ENCODE assay signal across 1 cellular context in the genomic region with DNA sequence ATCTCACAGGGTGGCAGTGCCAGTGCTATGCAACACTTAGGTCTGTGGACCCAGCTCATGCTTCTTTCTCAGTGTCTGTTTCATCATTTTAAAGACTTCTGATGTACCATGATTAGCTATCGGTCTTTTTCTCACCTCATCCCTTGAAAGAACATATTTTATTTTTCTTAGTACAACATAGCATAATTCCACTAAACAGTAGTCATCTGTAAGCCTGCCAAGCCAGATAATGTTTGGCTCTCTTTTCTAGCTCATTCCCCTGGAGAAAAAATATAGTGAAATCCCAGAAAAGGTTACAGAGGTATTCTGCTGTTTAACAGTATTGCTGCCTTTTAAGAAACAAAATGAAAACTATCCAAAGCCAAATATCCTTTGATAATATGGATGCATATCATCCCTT.
TF ChIP-seq lines count a peak whose summit lies in the region.

No MANE protein-coding gene starts in this region.

TF ChIP-seq in H1, 55 proteins besides CTCF, POLR2A, EP300 and RAD21 (continued from another document):
- TF ChIP-seq, protein P1, sequence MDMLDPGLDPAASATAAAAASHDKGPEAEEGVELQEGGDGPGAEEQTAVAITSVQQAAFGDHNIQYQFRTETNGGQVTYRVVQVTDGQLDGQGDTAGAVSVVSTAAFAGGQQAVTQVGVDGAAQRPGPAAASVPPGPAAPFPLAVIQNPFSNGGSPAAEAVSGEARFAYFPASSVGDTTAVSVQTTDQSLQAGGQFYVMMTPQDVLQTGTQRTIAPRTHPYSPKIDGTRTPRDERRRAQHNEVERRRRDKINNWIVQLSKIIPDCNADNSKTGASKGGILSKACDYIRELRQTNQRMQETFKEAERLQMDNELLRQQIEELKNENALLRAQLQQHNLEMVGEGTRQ (IDR thresholded peaks at IDR 0.05; ENCODE audit: low read length): no peak
